1 cellular context compared by ENCODE assay signal in the genomic region with DNA sequence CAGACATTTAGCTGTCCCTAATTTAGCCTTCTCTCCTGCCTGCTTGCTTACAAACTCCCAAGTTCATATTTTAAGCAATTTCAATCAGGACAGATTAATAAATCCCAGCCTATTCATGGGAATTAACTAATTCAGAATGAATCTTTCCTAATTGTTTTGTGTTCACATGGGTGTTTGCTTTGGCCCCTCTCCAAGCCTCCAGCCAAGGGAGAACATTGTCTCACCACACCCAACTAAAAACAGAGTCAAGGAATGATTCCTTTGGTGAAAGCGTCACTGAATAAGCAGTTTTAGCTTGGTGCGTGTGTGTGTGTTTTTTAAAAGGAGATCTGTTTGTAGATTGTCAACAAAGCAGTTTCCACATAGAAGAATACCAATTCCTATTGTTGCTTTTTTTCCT.
A peak's percentile ranks its signal among the peaks of the same experiment; 100 is the strongest.
TF ChIP-seq lines count a peak whose summit lies in the region.

No MANE protein-coding gene starts in this region.

TF ChIP-seq in K562, 482 proteins besides CTCF, POLR2A, EP300 and RAD21:
- TF ChIP-seq NR2C1 (IDR thresholded peaks at IDR 0.05) (no peak), NR2C1 (tag; IDR thresholded peaks at IDR 0.05) (no peak), NFIC (IDR thresholded peaks at IDR 0.05) (0 out of 2 replicates have a peak, but pooled peaks have one; percentile 7), FOXA3 (CRISPR knock-in tag; conservative IDR thresholded peaks at IDR 0.05 in 1 of 2, IDR thresholded peaks at IDR 0.05 in 1 of 2) (peak in 1 of 2 experiments; percentile 66; a peak in 2 of 4 replicates)
- TF ChIP-seq, protein P1, sequence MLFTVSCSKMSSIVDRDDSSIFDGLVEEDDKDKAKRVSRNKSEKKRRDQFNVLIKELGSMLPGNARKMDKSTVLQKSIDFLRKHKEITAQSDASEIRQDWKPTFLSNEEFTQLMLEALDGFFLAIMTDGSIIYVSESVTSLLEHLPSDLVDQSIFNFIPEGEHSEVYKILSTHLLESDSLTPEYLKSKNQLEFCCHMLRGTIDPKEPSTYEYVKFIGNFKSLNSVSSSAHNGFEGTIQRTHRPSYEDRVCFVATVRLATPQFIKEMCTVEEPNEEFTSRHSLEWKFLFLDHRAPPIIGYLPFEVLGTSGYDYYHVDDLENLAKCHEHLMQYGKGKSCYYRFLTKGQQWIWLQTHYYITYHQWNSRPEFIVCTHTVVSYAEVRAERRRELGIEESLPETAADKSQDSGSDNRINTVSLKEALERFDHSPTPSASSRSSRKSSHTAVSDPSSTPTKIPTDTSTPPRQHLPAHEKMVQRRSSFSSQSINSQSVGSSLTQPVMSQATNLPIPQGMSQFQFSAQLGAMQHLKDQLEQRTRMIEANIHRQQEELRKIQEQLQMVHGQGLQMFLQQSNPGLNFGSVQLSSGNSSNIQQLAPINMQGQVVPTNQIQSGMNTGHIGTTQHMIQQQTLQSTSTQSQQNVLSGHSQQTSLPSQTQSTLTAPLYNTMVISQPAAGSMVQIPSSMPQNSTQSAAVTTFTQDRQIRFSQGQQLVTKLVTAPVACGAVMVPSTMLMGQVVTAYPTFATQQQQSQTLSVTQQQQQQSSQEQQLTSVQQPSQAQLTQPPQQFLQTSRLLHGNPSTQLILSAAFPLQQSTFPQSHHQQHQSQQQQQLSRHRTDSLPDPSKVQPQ (CRISPR knock-in tag; IDR thresholded peaks at IDR 0.05; ENCODE audit: borderline replicate concordance) = no peak
